18 cellular contexts compared by ENCODE assay signal in the genomic region with DNA sequence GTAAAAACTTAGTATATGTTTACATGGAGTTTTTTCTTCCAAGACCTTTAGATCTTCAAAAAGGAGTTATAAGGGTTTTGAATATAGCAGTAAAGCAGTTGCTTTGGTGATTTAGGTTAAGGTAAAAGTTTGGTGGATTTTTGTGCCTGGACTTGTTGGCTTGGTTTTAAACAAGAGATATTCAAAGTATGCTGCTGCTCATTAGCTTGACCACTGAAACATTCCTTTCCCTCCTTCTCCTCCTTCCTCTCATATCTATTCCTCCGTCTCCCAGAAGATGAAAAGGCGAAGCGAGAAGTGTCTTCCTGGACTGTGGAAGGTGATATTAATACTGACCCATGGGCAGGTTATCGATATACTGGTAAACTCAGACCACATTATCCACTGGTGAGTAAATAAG. TPM values are rescaled to one million over a fixed set of nuclear protein-coding genes. Genes with fewer than 3 reads are reported as not detected.
DNase-seq lines count a peak whose midpoint lies in the region; ATAC-seq and TF ChIP-seq lines count a peak whose summit lies in the region.
"Had no signal": no experiment of that assay in that cellular context is flagged by ENCODE, and none has a peak within 500 bp of the region (broad histone marks: within the 10 kb centered on the region; RNA-seq: fewer than 3 reads in every experiment).

No MANE protein-coding gene starts in this region.

- peaks cover 39% of the 10 kb centered on the region for H3K4me1 Mint-ChIP-seq in WTC11
- H3K4me1 Mint-ChIP-seq in endodermal cell, result peaks cover 19% of the 10 kb centered on the region
- H3K4me1 Mint-ChIP-seq in mesothelial cell of epicardium, result peaks cover 7% of the 10 kb centered on the region

- ATAC-seq in WTC11 (no peak), gastroesophageal sphincter (no peak), GM18498 (IDR thresholded peaks at IDR 0.05; ENCODE audit: unreplicated experiment) (no peak)

- no peaks in the 10 kb centered on the region for H3K27me3 ChIP-seq in endodermal cell (ENCODE audit: control insufficient read depth, insufficient read depth, low read length, poor library complexity, severe bottlenecking)
- no peaks in the 10 kb centered on the region for H3K27me3 ChIP-seq in gastroesophageal sphincter
- H3K27me3 ChIP-seq in ovary, result no peaks in the 10 kb centered on the region
- H3K27me3 ChIP-seq: Peyer's patch had no signal

- CTCF ChIA-PET in WTC11 (lab: Charles Lee), result interaction anchor here (0.9 kb wide), 1 partner anchor 141 kb away, joined by 3 read pairs; no protein-coding TSS in a partner anchor

- H3K4me3 Mint-ChIP-seq in WTC11, result no peak overlapping the region
- no peak overlapping the region for H3K4me3 Mint-ChIP-seq in endodermal cell
- H3K4me3 Mint-ChIP-seq in mesothelial cell of epicardium, result no peak overlapping the region
- H3K4me3 Mint-ChIP-seq: CD4-positive, CD25-positive, alpha-beta regulatory T cell had no signal

- TF ChIP-seq POLR2A in gastroesophageal sphincter (IDR thresholded peaks at IDR 0.05), result no peak
- no peak for TF ChIP-seq POLR2A in ovary (IDR thresholded peaks at IDR 0.05)

- 83% methylated on average over 2 of the region's 4 CpGs; no CpG with 5 or more reads in 1 of the 2 experiments for WGBS in endodermal cell (ENCODE audit: insufficient coverage in 1 of 2, insufficient read length in 1 of 2), 2 experiments
- 80 to 89% methylated on average over 3 to 4 of the region's 4 CpGs for WGBS in gastroesophageal sphincter (ENCODE audit: low coverage in 1 of 2), 2 donors
- WGBS in ovary, 3 donors, result 59 to 84% (median 79%) methylated on average over 4 of the region's 4 CpGs

- H3K27ac ChIP-seq in endodermal cell (ENCODE audit: low read depth, low read length), result no peak overlapping the region
- no peak overlapping the region for H3K27ac ChIP-seq in gastroesophageal sphincter
- H3K27ac ChIP-seq in ovary, result no peak overlapping the region
- H3K27ac ChIP-seq: Peyer's patch had no signal

- H3K27me3 Mint-ChIP-seq in WTC11 (ENCODE audit: low read depth) (no peaks in the 10 kb centered on the region), endodermal cell (ENCODE audit: insufficient read depth) (no peaks in the 10 kb centered on the region), mesothelial cell of epicardium (ENCODE audit: low read depth) (no peaks in the 10 kb centered on the region)
- H3K27me3 Mint-ChIP-seq: CD4-positive, CD25-positive, alpha-beta regulatory T cell had no signal

- H3K9me3 ChIP-seq in endodermal cell (ENCODE audit: control insufficient read depth, low read length) (peaks cover 27% of the 10 kb centered on the region), gastroesophageal sphincter (peaks cover 0 to 7% (median 0%) of the 10 kb centered on the region in 3 donors), ovary (no peaks in the 10 kb centered on the region)
- H3K9me3 ChIP-seq: Peyer's patch had no signal

- H3K9me3 Mint-ChIP-seq in WTC11 (peaks cover 26% of the 10 kb centered on the region), endodermal cell (peaks cover 15% of the 10 kb centered on the region), mesothelial cell of epicardium (peaks cover 22% of the 10 kb centered on the region)

- H3K9ac ChIP-seq in endodermal cell (ENCODE audit: extremely low read depth, low read length, poor library complexity, severe bottlenecking), result no peak overlapping the region

- DNase-seq in AG10803 (ENCODE audit: low read depth) (peak; percentile 44), WTC11 (ENCODE audit: low spot score) (no peak), endodermal cell (no peak), mesothelial cell of epicardium (ENCODE audit: low spot score in 2 of 2, unreplicated experiment in 2 of 2) (no peak), mucosa of gallbladder (ENCODE audit: low spot score) (no peak), ovary (no peak)
- DNase-seq: 8988T; CD4-positive, CD25-positive, alpha-beta regulatory T cell; DMS79; GDM1; H7; NCI-H1417; NCI-H2029; NCI-H510A; Peyer's patch; SHP77 had no signal

- POLR2A ChIA-PET in WTC11 (lab: Charles Lee), result no interaction called here

- TF ChIP-seq EP300 in gastroesophageal sphincter (IDR thresholded peaks at IDR 0.05) (no peak), ovary (IDR thresholded peaks at IDR 0.05) (no peak)

- H3K36me3 Mint-ChIP-seq in WTC11, result peaks cover 43% of the 10 kb centered on the region
- peaks cover 39% of the 10 kb centered on the region for H3K36me3 Mint-ChIP-seq in endodermal cell (ENCODE audit: low read depth)
- H3K36me3 Mint-ChIP-seq in mesothelial cell of epicardium, result peaks cover 42% of the 10 kb centered on the region

- H3K27ac Mint-ChIP-seq in WTC11 (peak overlapping the region; percentile 0; the same call in 1 of the 2 replicates), endodermal cell (peak overlapping the region; percentile 13), mesothelial cell of epicardium (peak overlapping the region; percentile 2)

- H3K4me1 ChIP-seq in endodermal cell (ENCODE audit: control insufficient read depth, insufficient read depth, low read length) (no peaks in the 10 kb centered on the region), gastroesophageal sphincter (peaks cover 0 to 3% (median 0%) of the 10 kb centered on the region in 3 donors), ovary (ENCODE audit: insufficient read depth) (no peaks in the 10 kb centered on the region)

- peaks cover 72% of the 10 kb centered on the region for H3K36me3 ChIP-seq in endodermal cell (ENCODE audit: control insufficient read depth, insufficient read depth, low read length)
- peaks cover 0 to 7% of the 10 kb centered on the region in 2 donors for H3K36me3 ChIP-seq in gastroesophageal sphincter
- H3K36me3 ChIP-seq in ovary, result no peaks in the 10 kb centered on the region
- H3K36me3 ChIP-seq: Peyer's patch had no signal

- TF ChIP-seq CTCF in AG10803 (conservative IDR thresholded peaks at IDR 0.05; ENCODE audit: low read length), result no peak
- no peak for TF ChIP-seq CTCF in WTC11 (IDR thresholded peaks at IDR 0.05)
- no peak for TF ChIP-seq CTCF in endodermal cell (conservative IDR thresholded peaks at IDR 0.05)
- TF ChIP-seq CTCF in mesothelial cell of epicardium (IDR thresholded peaks at IDR 0.05; ENCODE audit: unreplicated experiment), result no peak
- no peak for TF ChIP-seq CTCF in gastroesophageal sphincter (IDR thresholded peaks at IDR 0.05)
- TF ChIP-seq CTCF in ovary (IDR thresholded peaks at IDR 0.05), result no peak

- H3K4me3 ChIP-seq in AG10803 (ENCODE audit: low read length), result no peak overlapping the region
- H3K4me3 ChIP-seq in endodermal cell (ENCODE audit: low read length), result no peak overlapping the region
- H3K4me3 ChIP-seq in gastroesophageal sphincter, result no peak overlapping the region
- H3K4me3 ChIP-seq in ovary, result no peak overlapping the region
- H3K4me3 ChIP-seq: Peyer's patch had no signal

- intact Hi-C loops in ovary (cut with DNase I), result no loop called here

TF ChIP-seq in WTC11, 78 proteins besides CTCF, POLR2A, EP300 and RAD21 (continues in another document):
- TF ChIP-seq, protein P1, sequence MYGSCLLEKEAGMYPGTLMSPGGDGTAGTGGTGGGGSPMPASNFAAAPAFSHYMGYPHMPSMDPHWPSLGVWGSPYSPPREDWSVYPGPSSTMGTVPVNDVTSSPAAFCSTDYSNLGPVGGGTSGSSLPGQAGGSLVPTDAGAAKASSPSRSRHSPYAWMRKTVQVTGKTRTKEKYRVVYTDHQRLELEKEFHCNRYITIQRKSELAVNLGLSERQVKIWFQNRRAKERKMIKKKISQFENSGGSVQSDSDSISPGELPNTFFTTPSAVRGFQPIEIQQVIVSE (CRISPR knock-in tag; IDR thresholded peaks at IDR 0.05; ENCODE audit: borderline replicate concordance), result no peak
- no peak for TF ChIP-seq IRF2 (CRISPR knock-in tag; IDR thresholded peaks at IDR 0.05; ENCODE audit: borderline replicate concordance, low read depth)
- TF ChIP-seq, protein P2, sequence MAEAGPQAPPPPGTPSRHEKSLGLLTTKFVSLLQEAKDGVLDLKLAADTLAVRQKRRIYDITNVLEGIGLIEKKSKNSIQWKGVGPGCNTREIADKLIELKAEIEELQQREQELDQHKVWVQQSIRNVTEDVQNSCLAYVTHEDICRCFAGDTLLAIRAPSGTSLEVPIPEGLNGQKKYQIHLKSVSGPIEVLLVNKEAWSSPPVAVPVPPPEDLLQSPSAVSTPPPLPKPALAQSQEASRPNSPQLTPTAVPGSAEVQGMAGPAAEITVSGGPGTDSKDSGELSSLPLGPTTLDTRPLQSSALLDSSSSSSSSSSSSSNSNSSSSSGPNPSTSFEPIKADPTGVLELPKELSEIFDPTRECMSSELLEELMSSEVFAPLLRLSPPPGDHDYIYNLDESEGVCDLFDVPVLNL (CRISPR knock-in tag; IDR thresholded peaks at IDR 0.05; ENCODE audit: borderline replicate concordance, low read depth), result no peak
- no peak for TF ChIP-seq SOX15 (CRISPR knock-in tag; IDR thresholded peaks at IDR 0.05)

RNA-seq across cellular contexts. Expression of a gene that starts 38.4 kb away (rescaled TPM):
- total RNA-seq in WTC11 (2021) (86.7 to 102 TPM (median 91.4 TPM) in 3 replicates), endodermal cell (10 to 100 TPM; 51.0 to 53.0 TPM), mesothelial cell of epicardium (51.1 to 53.5 TPM (median 51.6 TPM) in 3 replicates), mucosa of gallbladder (39.7 TPM), gastroesophageal sphincter (10 to 100 TPM; 37.9 to 87.6 (median 45.9) TPM), ovary (10 to 100 TPM; 19.8 to 34.5 (median 25.4) TPM)
- 51.9 TPM for polyA plus RNA-seq in endodermal cell (2013, experiment 1 of 2)
- 48.6 TPM for polyA plus RNA-seq in endodermal cell (2013, experiment 2 of 2)
- 10 to 100 TPM; 16.1 to 38.6 TPM for polyA plus RNA-seq in ovary

RNA-seq across cellular contexts. Expression of a gene that starts 54.6 kb away (rescaled TPM):
- 244 to 252 TPM (median 247 TPM) in 3 replicates for total RNA-seq in WTC11 (2021)
- 100 to 1,000 TPM; 272 to 317 TPM for total RNA-seq in endodermal cell
- polyA plus RNA-seq in endodermal cell (2013, experiment 1 of 2), result 218 TPM
- 203 TPM for polyA plus RNA-seq in endodermal cell (2013, experiment 2 of 2)
- 123 to 129 TPM (median 125 TPM) in 3 replicates for total RNA-seq in mesothelial cell of epicardium
- total RNA-seq in mucosa of gallbladder, result 130 TPM
- 100 to 1,000 TPM; 299 to 529 (median 465) TPM for total RNA-seq in gastroesophageal sphincter
- 100 to 1,000 TPM in 5 of 7 donors, 10 to 100 TPM in 2; 79.5 to 224 (median 148) TPM for total RNA-seq in ovary
- polyA plus RNA-seq in ovary, result 100 to 1,000 TPM; 161 to 227 TPM
